20 cellular contexts compared by ENCODE assay signal in the genomic region with DNA sequence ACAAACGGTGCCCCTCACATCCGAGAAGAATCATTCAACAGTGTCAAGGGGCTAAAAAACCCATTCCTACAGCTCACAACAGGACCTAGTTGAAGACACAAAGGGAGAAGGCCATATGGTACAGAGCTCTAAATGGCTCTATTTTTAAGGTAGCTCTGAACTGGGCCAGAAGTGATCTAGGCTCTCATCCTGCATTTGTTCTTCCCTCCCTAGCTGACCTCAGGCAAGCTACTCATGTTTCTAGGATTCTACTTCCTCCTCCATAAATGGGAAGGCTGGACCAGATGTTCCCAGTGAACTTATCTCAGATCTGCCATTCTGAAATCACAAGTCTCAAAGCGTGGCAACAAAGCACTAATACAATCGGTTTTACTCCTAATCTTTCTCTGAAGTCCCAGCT.
A peak's percentile ranks its signal among the peaks of the same experiment; 100 is the strongest.
DNase-seq lines count a peak whose midpoint lies in the region; ATAC-seq, FAIRE-seq and TF ChIP-seq lines count a peak whose summit lies in the region.
"Had no signal": no experiment of that assay in that cellular context is flagged by ENCODE, and none has a peak within 500 bp of the region (broad histone marks: within the 10 kb centered on the region; RNA-seq: fewer than 3 reads in every experiment).

No MANE protein-coding gene starts in this region.

- 45 to 51% (median 48%) methylated on average over 4 of the region's 4 CpGs for WGBS in adrenal gland, 4 donors

- H3K27me3 Mint-ChIP-seq in GM23338 (ENCODE audit: insufficient read depth, low read depth, poor library complexity): no peaks in the 10 kb centered on the region
- H3K27me3 Mint-ChIP-seq: CD8-positive, alpha-beta memory T cell had no signal

- 0 out of 2 replicates have a peak, but pooled peaks cover 2% of the 10 kb centered on the region for H3F3A ChIP-seq in GM23338 (replicated peaks; ENCODE audit: low read depth)

- no peaks in the 10 kb centered on the region; the same call in 1 of the 2 replicates for H3K9me2 ChIP-seq in GM23338 (ENCODE audit: insufficient read depth)

- no peak for ATAC-seq in GM23338
- ATAC-seq in HG03159 (IDR thresholded peaks at IDR 0.05; ENCODE audit: unreplicated experiment): no peak
- ATAC-seq: PC-3 had no signal

- peaks cover under 1% of the 10 kb centered on the region; the same call in 1 of the 3 replicates for H3K9me3 Mint-ChIP-seq in GM23338
- H3K9me3 Mint-ChIP-seq: HFFc6 had no signal

- FAIRE-seq in urothelium cell line (lab: Jason Lieb, UNC): no peak
- FAIRE-seq: D721Med, G401.6 had no signal

- no peak for TF ChIP-seq POLR2A in adrenal gland (IDR thresholded peaks at IDR 0.05)

- H4K20me1 ChIP-seq in GM23338 (replicated peaks; ENCODE audit: insufficient read depth): no peaks in the 10 kb centered on the region

- H3K4me2 ChIP-seq in GM23338 (no peak overlapping the region), parathyroid adenoma (ENCODE audit: low read length) (no peak overlapping the region)
- H3K4me2 ChIP-seq: KMS-11 had no signal

- H3K27ac ChIP-seq in GM23338 (ENCODE audit: low read depth) (no peak overlapping the region), HUES48 (ENCODE audit: low read depth, low read length) (peak overlapping the region; percentile 17), ascending aorta (peak overlapping the region; percentile 72 to 86), parathyroid adenoma (peak overlapping the region; percentile 17), adrenal gland (peak overlapping the region in 1 of 5 donors; percentile 55)
- H3K27ac ChIP-seq: KMS-11, RWPE1 had no signal

- H3K4me1 ChIP-seq in GM23338 (ENCODE audit: insufficient read depth) (no peaks in the 10 kb centered on the region; the same call in 1 of the 2 replicates), HUES48 (ENCODE audit: control insufficient read depth, insufficient read depth, low read length) (peaks cover 8% of the 10 kb centered on the region), ascending aorta (peaks cover 6 to 28% of the 10 kb centered on the region in 2 donors), parathyroid adenoma (peaks cover 16% of the 10 kb centered on the region), adrenal gland (replicated peaks in 1 of 2) (no peaks in the 10 kb centered on the region)

- H3K4me3 ChIP-seq in GM23338 (no peak overlapping the region), HUES48 (ENCODE audit: low read depth, low read length) (no peak overlapping the region), ascending aorta (no peak overlapping the region), parathyroid adenoma (ENCODE audit: low read depth, low read length) (no peak overlapping the region), adrenal gland (no peak overlapping the region)

- H3K79me2 ChIP-seq in GM23338 (replicated peaks; ENCODE audit: insufficient read depth) (no peaks in the 10 kb centered on the region), parathyroid adenoma (no peaks in the 10 kb centered on the region)

- no peak overlapping the region for H3K4me3 Mint-ChIP-seq in GM23338
- H3K4me3 Mint-ChIP-seq: CD8-positive, alpha-beta memory T cell; HFFc6 had no signal

- H3K9ac ChIP-seq in HUES48 (ENCODE audit: low read depth, low read length) (no peak overlapping the region), parathyroid adenoma (no peak overlapping the region)
- H3K9ac ChIP-seq: KMS-11 had no signal

- DNase-seq in GM23338 (ENCODE audit: low spot score) (no peak), ascending aorta (ENCODE audit: low spot score in 2 of 2) (no peak), adrenal gland (no peak), urothelium cell line (ENCODE audit: low spot score) (no peak)
- DNase-seq: C1 segment of cervical spinal cord; CD8-positive, alpha-beta memory T cell; HFFc6; NCI-H1417 treated with DMSO at 0.1 percent for 48 hours; NCI-H1930; NCI-H345; NCI-H524 treated with DMSO at 0.1 percent for 48 hours; PC-3; SW 1271 had no signal

- H3K27me3 ChIP-seq in GM23338 (ENCODE audit: insufficient read depth) (no peaks in the 10 kb centered on the region), HUES48 (ENCODE audit: control insufficient read depth, insufficient read depth, low read length) (no peaks in the 10 kb centered on the region), ascending aorta (no peaks in the 10 kb centered on the region), parathyroid adenoma (ENCODE audit: control insufficient read depth, insufficient read depth, low read length) (no peaks in the 10 kb centered on the region), adrenal gland (no peaks in the 10 kb centered on the region)

- no peak overlapping the region for H3K27ac Mint-ChIP-seq in GM23338
- H3K27ac Mint-ChIP-seq: CD8-positive, alpha-beta memory T cell; HFFc6 had no signal

- H3K4me1 Mint-ChIP-seq in GM23338: peaks cover 12% of the 10 kb centered on the region
- H3K4me1 Mint-ChIP-seq: CD8-positive, alpha-beta memory T cell had no signal

- TF ChIP-seq CTCF in GM23338 (conservative IDR thresholded peaks at IDR 0.05; ENCODE audit: low read depth in 2 of 2) (no peak), ascending aorta (IDR thresholded peaks at IDR 0.05) (no peak), parathyroid adenoma (IDR thresholded peaks at IDR 0.05) (no peak), adrenal gland (IDR thresholded peaks at IDR 0.05) (no peak)

- H3K36me3 ChIP-seq in GM23338 (ENCODE audit: insufficient read depth): no peaks in the 10 kb centered on the region
- H3K36me3 ChIP-seq in HUES48 (ENCODE audit: control insufficient read depth, insufficient read depth, low read length): no peaks in the 10 kb centered on the region
- H3K36me3 ChIP-seq in ascending aorta: no peaks in the 10 kb centered on the region
- no peaks in the 10 kb centered on the region for H3K36me3 ChIP-seq in parathyroid adenoma (ENCODE audit: control insufficient read depth, insufficient read depth, low read length)
- H3K36me3 ChIP-seq in adrenal gland (replicated peaks in 1 of 2): no peaks in the 10 kb centered on the region

- H3K9me3 ChIP-seq in HUES48 (ENCODE audit: control insufficient read depth, insufficient read depth, low read length): no peaks in the 10 kb centered on the region
- no peaks in the 10 kb centered on the region for H3K9me3 ChIP-seq in ascending aorta
- H3K9me3 ChIP-seq in parathyroid adenoma (ENCODE audit: control insufficient read depth, low read length): no peaks in the 10 kb centered on the region
- no peaks in the 10 kb centered on the region for H3K9me3 ChIP-seq in adrenal gland (replicated peaks in 1 of 3)

- intact Hi-C loops in ascending aorta (cut with DNase I): no loop called here
- intact Hi-C loops in adrenal gland (cut with DNase I): no loop called here

- H2AFZ ChIP-seq in GM23338 (0 out of 2 replicates have a peak overlapping the region, but pooled peaks have one; percentile 23), parathyroid adenoma (peak overlapping the region; percentile 44)

- no peaks in the 10 kb centered on the region for H3K36me3 Mint-ChIP-seq in GM23338 (ENCODE audit: low read depth)
- H3K36me3 Mint-ChIP-seq: CD8-positive, alpha-beta memory T cell had no signal

TF ChIP-seq in GM23338, 12 proteins besides CTCF, POLR2A, EP300 and RAD21:
- no peak for TF ChIP-seq CREB1 (CRISPR knock-in tag; IDR thresholded peaks at IDR 0.05; ENCODE audit: low read depth)
- no peak for TF ChIP-seq NANOG (IDR thresholded peaks at IDR 0.05; ENCODE audit: borderline replicate concordance)
- no peak for TF ChIP-seq ZNF114 (CRISPR knock-in tag; IDR thresholded peaks at IDR 0.05)
- TF ChIP-seq ZNF331 (CRISPR knock-in tag; IDR thresholded peaks at IDR 0.05; ENCODE audit: low read depth): no peak
- no peak for TF ChIP-seq ETS1 (IDR thresholded peaks at IDR 0.05)
- TF ChIP-seq POLR2AphosphoS5 (IDR thresholded peaks at IDR 0.05; ENCODE audit: low read depth): no peak
- TF ChIP-seq REST (IDR thresholded peaks at IDR 0.05; ENCODE audit: unreplicated experiment): no peak
- no peak for TF ChIP-seq JUNB (IDR thresholded peaks at IDR 0.05; ENCODE audit: unreplicated experiment)
